1 cellular context compared by ENCODE assay signal in the genomic region with DNA sequence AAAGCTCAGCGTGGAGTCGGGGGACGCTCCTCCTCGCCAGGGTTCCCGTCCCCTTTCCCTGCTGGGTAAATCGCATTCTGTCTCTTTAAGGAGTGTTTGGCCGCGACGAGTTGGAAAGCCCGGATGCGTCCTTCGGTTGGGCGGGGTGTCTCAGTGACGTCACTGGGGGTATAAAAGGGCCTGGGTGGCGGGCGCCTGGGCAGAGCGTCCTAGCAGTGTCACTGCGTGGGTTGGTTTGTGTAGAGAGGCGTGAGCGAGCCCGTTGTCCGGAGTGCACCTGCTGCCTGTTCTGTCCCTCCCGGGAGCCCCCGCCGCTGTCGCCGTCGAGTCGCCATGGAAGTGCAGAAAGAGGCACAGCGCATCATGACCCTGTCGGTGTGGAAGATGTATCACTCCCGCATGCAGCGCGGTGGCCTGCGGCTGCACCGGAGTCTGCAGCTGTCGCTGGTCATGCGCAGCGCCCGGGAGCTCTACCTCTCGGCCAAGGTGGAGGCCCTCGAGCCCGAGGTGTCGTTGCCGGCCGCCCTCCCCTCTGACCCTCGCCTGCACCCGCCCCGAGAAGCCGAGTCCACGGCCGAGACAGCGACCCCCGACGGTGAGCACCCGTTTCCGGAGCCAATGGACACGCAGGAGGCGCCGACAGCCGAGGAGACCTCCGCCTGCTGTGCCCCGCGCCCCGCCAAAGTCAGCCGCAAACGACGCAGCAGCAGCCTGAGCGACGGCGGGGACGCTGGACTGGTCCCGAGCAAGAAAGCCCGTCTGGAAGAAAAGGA.
TF ChIP-seq lines count a peak whose summit lies in the region.

No MANE protein-coding gene starts in this region.

TF ChIP-seq in K562, 482 proteins besides CTCF, POLR2A, EP300 and RAD21 (continued from another document and continues in another):
- TF ChIP-seq REST (CRISPR knock-in tag; IDR thresholded peaks at IDR 0.05; ENCODE audit: low read depth) (no peak; the same call in 1 of the 2 replicates), KDM2B (CRISPR knock-in tag; IDR thresholded peaks at IDR 0.05) (peak; percentile 90; the same call in 1 of the 2 replicates), CTBP1 (IDR thresholded peaks at IDR 0.05; ENCODE audit: borderline replicate concordance) (peak; percentile 85), NBN (IDR thresholded peaks at IDR 0.05; ENCODE audit: low read depth) (peak; percentile 99), POLR3G (IDR thresholded peaks at IDR 0.05; ENCODE audit: extremely low read depth, insufficient read length, insufficient replicate concordance) (no peak), WHSC1 (IDR thresholded peaks at IDR 0.05; ENCODE audit: low read length) (no peak), NFRKB (IDR thresholded peaks at IDR 0.05; ENCODE audit: low read depth) (no peak), ZNF436 (CRISPR knock-in tag; IDR thresholded peaks at IDR 0.05) (peak; percentile 52; the same call in 1 of the 2 replicates), JUNB (CRISPR knock-in tag; conservative IDR thresholded peaks at IDR 0.05) (peak; percentile 69), ZNF778 (CRISPR knock-in tag; IDR thresholded peaks at IDR 0.05) (no peak), HEY1 (CRISPR knock-in tag; IDR thresholded peaks at IDR 0.05; ENCODE audit: borderline replicate concordance) (no peak; the same call in 1 of the 2 replicates), GTF2B (IDR thresholded peaks at IDR 0.05; ENCODE audit: extremely low read depth, insufficient read length) (peak; percentile 90), TCF3 (CRISPR knock-in tag; IDR thresholded peaks at IDR 0.05) (no peak; the same call in 1 of the 2 replicates), HCFC1 (IDR thresholded peaks at IDR 0.05; ENCODE audit: low read depth, low read length) (peak; percentile 60), HOXB6 (CRISPR knock-in tag; IDR thresholded peaks at IDR 0.05; ENCODE audit: borderline replicate concordance) (no peak), ZNF766 (CRISPR knock-in tag; conservative IDR thresholded peaks at IDR 0.05) (0 out of 2 replicates have a peak, but pooled peaks have one; percentile 28), ZNF584 (CRISPR knock-in tag; IDR thresholded peaks at IDR 0.05; ENCODE audit: low read depth) (no peak), JUND (IDR thresholded peaks at IDR 0.05; ENCODE audit: borderline replicate concordance, low read depth, low read length) (peak; percentile 83), JUND (tag; IDR thresholded peaks at IDR 0.05; ENCODE audit: borderline replicate concordance, low read depth, low read length) (peak; percentile 80; the same call in 1 of the 3 replicates), NR2C2 (CRISPR knock-in tag; IDR thresholded peaks at IDR 0.05) (peak; percentile 56; the same call in 1 of the 2 replicates), NR2C2 (tag; IDR thresholded peaks at IDR 0.05) (peak; percentile 43), RFX7 (CRISPR knock-in tag; IDR thresholded peaks at IDR 0.05) (no peak), ZNF347 (CRISPR knock-in tag; IDR thresholded peaks at IDR 0.05; ENCODE audit: low read depth) (no peak), CBX8 (IDR thresholded peaks at IDR 0.05; ENCODE audit: borderline replicate concordance, extremely low read depth, low read depth, low read length, poor library complexity, severe bottlenecking) (no peak), MECOM (CRISPR knock-in tag; IDR thresholded peaks at IDR 0.05) (no peak), SP2 (IDR thresholded peaks at IDR 0.05; ENCODE audit: extremely low read depth, low read depth, low read length, poor library complexity, severe bottlenecking) (no peak), E4F1 (CRISPR knock-in tag; IDR thresholded peaks at IDR 0.05; ENCODE audit: borderline replicate concordance) (no peak), ZNF24 (IDR thresholded peaks at IDR 0.05) (peak; percentile 53), ZNF79 (CRISPR knock-in tag; IDR thresholded peaks at IDR 0.05; ENCODE audit: low read depth) (no peak), HNRNPUL1 (IDR thresholded peaks at IDR 0.05; ENCODE audit: low read length) (no peak), ZNF586 (CRISPR knock-in tag; conservative IDR thresholded peaks at IDR 0.05) (no peak), ILK (tag; IDR thresholded peaks at IDR 0.05; ENCODE audit: borderline replicate concordance, low read depth) (no peak), XRCC4 (IDR thresholded peaks at IDR 0.05; ENCODE audit: extremely low read depth, insufficient read depth, insufficient read length) (no peak), ETS2 (tag; IDR thresholded peaks at IDR 0.05; ENCODE audit: borderline replicate concordance, poor library complexity, severe bottlenecking) (no peak), ZNF717 (CRISPR knock-in tag; IDR thresholded peaks at IDR 0.05) (0 out of 2 replicates have a peak, but pooled peaks have one; percentile 46), ZFP30 (CRISPR knock-in tag; IDR thresholded peaks at IDR 0.05; ENCODE audit: borderline replicate concordance) (no peak; the same call in 1 of the 2 replicates), ESRRA (IDR thresholded peaks at IDR 0.05; ENCODE audit: borderline replicate concordance, low read depth) (peak; percentile 28; the same call in 1 of the 2 replicates), PHF8 (IDR thresholded peaks at IDR 0.05; ENCODE audit: borderline replicate concordance, low read length) (peak; percentile 84), ATF1 (CRISPR knock-in tag; IDR thresholded peaks at IDR 0.05) (peak; percentile 74), ATF1 (tag; IDR thresholded peaks at IDR 0.05) (peak; percentile 99), ZBTB8A (IDR thresholded peaks at IDR 0.05; ENCODE audit: partially characterized antibody) (no peak), ELF2 (CRISPR knock-in tag; IDR thresholded peaks at IDR 0.05) (no peak; the same call in 1 of the 2 replicates), CXXC5 (CRISPR knock-in tag; IDR thresholded peaks at IDR 0.05) (peak; percentile 89)
- TF ChIP-seq, protein P1, sequence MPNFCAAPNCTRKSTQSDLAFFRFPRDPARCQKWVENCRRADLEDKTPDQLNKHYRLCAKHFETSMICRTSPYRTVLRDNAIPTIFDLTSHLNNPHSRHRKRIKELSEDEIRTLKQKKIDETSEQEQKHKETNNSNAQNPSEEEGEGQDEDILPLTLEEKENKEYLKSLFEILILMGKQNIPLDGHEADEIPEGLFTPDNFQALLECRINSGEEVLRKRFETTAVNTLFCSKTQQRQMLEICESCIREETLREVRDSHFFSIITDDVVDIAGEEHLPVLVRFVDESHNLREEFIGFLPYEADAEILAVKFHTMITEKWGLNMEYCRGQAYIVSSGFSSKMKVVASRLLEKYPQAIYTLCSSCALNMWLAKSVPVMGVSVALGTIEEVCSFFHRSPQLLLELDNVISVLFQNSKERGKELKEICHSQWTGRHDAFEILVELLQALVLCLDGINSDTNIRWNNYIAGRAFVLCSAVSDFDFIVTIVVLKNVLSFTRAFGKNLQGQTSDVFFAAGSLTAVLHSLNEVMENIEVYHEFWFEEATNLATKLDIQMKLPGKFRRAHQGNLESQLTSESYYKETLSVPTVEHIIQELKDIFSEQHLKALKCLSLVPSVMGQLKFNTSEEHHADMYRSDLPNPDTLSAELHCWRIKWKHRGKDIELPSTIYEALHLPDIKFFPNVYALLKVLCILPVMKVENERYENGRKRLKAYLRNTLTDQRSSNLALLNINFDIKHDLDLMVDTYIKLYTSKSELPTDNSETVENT (CRISPR knock-in tag; IDR thresholded peaks at IDR 0.05) = peak; percentile 88
- TF ChIP-seq, protein P2, sequence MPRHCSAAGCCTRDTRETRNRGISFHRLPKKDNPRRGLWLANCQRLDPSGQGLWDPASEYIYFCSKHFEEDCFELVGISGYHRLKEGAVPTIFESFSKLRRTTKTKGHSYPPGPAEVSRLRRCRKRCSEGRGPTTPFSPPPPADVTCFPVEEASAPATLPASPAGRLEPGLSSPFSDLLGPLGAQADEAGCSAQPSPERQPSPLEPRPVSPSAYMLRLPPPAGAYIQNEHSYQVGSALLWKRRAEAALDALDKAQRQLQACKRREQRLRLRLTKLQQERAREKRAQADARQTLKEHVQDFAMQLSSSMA (CRISPR knock-in tag; IDR thresholded peaks at IDR 0.05) = peak; percentile 83; the same call in 1 of the 2 replicates
- TF ChIP-seq, protein P3, sequence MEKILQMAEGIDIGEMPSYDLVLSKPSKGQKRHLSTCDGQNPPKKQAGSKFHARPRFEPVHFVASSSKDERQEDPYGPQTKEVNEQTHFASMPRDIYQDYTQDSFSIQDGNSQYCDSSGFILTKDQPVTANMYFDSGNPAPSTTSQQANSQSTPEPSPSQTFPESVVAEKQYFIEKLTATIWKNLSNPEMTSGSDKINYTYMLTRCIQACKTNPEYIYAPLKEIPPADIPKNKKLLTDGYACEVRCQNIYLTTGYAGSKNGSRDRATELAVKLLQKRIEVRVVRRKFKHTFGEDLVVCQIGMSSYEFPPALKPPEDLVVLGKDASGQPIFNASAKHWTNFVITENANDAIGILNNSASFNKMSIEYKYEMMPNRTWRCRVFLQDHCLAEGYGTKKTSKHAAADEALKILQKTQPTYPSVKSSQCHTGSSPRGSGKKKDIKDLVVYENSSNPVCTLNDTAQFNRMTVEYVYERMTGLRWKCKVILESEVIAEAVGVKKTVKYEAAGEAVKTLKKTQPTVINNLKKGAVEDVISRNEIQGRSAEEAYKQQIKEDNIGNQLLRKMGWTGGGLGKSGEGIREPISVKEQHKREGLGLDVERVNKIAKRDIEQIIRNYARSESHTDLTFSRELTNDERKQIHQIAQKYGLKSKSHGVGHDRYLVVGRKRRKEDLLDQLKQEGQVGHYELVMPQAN (IDR thresholded peaks at IDR 0.05; ENCODE audit: borderline replicate concordance) = 0 out of 2 replicates have a peak, but pooled peaks have one; percentile 57
- TF ChIP-seq, protein P4, sequence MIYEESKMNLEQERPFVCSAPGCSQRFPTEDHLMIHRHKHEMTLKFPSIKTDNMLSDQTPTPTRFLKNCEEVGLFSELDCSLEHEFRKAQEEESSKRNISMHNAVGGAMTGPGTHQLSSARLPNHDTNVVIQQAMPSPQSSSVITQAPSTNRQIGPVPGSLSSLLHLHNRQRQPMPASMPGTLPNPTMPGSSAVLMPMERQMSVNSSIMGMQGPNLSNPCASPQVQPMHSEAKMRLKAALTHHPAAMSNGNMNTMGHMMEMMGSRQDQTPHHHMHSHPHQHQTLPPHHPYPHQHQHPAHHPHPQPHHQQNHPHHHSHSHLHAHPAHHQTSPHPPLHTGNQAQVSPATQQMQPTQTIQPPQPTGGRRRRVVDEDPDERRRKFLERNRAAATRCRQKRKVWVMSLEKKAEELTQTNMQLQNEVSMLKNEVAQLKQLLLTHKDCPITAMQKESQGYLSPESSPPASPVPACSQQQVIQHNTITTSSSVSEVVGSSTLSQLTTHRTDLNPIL (CRISPR knock-in tag; IDR thresholded peaks at IDR 0.05) = no peak
- TF ChIP-seq, protein P5, sequence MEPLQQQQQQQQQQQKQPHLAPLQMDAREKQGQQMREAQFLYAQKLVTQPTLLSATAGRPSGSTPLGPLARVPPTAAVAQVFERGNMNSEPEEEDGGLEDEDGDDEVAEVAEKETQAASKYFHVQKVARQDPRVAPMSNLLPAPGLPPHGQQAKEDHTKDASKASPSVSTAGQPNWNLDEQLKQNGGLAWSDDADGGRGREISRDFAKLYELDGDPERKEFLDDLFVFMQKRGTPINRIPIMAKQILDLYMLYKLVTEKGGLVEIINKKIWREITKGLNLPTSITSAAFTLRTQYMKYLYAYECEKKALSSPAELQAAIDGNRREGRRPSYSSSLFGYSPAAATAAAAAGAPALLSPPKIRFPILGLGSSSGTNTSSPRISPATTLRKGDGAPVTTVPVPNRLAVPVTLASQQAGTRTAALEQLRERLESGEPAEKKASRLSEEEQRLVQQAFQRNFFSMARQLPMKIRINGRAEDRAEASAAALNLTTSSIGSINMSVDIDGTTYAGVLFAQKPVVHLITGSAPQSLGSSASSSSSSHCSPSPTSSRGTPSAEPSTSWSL (CRISPR knock-in tag; IDR thresholded peaks at IDR 0.05; ENCODE audit: borderline replicate concordance) = no peak
